Comparison of ENCODE assay signal across 9 cellular contexts in genomic region chr3:52771702-52772101, GRCh38. TPM values are rescaled to one million over a fixed set of nuclear protein-coding genes. Genes with fewer than 3 reads are reported as not detected.
DNase-seq lines count a peak whose midpoint lies in the region; ATAC-seq and TF ChIP-seq lines count a peak whose summit lies in the region.
"Had no signal": no experiment of that assay in that cellular context is flagged by ENCODE, and none has a peak within 500 bp of the region (broad histone marks: within the 10 kb centered on the region; RNA-seq: fewer than 3 reads in every experiment).

No MANE protein-coding gene starts in this region.

- ATAC-seq in activated T-cell treated with anti-CD3 and anti-CD28 coated beads, Interleukin-2, amount 50 U/mL, for 4 hours, result no peak
- no peak for ATAC-seq in stimulated activated memory B cell treated with anti-CD40 and anti-IgM and Interleukin-4, amounts not matched to agents 10 μg/mL and 1 μg/mL and 100 μg/mL, for 72 hours
- ATAC-seq in foreskin keratinocyte (no peak), HG02885 (IDR thresholded peaks at IDR 0.05; ENCODE audit: poor library complexity, unreplicated experiment) (no peak)

- H3K4me3 ChIP-seq in iPS-20b (ENCODE audit: low read length), result peak overlapping the region; percentile 94; the same call in 1 of the 2 replicates

- H3K9ac ChIP-seq in iPS-20b (ENCODE audit: low read depth, low read length), result peak overlapping the region; percentile 99; the same call in 1 of the 2 replicates

- POLR2A ChIA-PET in activated CD4-positive, alpha-beta memory T cell treated with anti-CD3 and anti-CD28 coated beads for 36 hours (lab: Charles Lee), result interaction anchor here (0.9 to 1.1 kb wide), 2 partner anchors 8 to 65 kb away, joined by 3 read pairs; no protein-coding TSS in a partner anchor

- no peaks in the 10 kb centered on the region for H3K9me3 ChIP-seq in iPS-20b (ENCODE audit: insufficient read depth, low read depth, low read length)
- H3K9me3 ChIP-seq: BE2C had no signal

- peaks cover 21% of the 10 kb centered on the region for H3K4me1 Mint-ChIP-seq in activated T-cell treated with anti-CD3 and anti-CD28 coated beads, Interleukin-2, amount 50 U/mL, for 4 hours (ENCODE audit: low read depth)
- H3K4me1 Mint-ChIP-seq in activated CD4-positive, alpha-beta memory T cell treated with anti-CD3 and anti-CD28 coated beads for 36 hours (ENCODE audit: low read depth), result peaks cover 20% of the 10 kb centered on the region
- H3K4me1 Mint-ChIP-seq in stimulated activated memory B cell treated with anti-CD40 and anti-IgM and Interleukin-4, amounts not matched to agents 10 μg/mL and 1 μg/mL and 100 μg/mL, for 72 hours, result peaks cover 21% of the 10 kb centered on the region

- peaks cover 4% of the 10 kb centered on the region for H3K36me3 Mint-ChIP-seq in activated T-cell treated with anti-CD3 and anti-CD28 coated beads, Interleukin-2, amount 50 U/mL, for 4 hours (ENCODE audit: insufficient read depth)
- H3K36me3 Mint-ChIP-seq in activated CD4-positive, alpha-beta memory T cell treated with anti-CD3 and anti-CD28 coated beads for 36 hours, result no peaks in the 10 kb centered on the region
- no peaks in the 10 kb centered on the region for H3K36me3 Mint-ChIP-seq in stimulated activated memory B cell treated with anti-CD40 and anti-IgM and Interleukin-4, amounts not matched to agents 10 μg/mL and 1 μg/mL and 100 μg/mL, for 72 hours

- peaks cover 14% of the 10 kb centered on the region for H3K36me3 ChIP-seq in iPS-20b (ENCODE audit: insufficient read depth, low read depth, low read length)
- H3K36me3 ChIP-seq: BE2C had no signal

- H3K4me1 ChIP-seq in iPS-20b (ENCODE audit: insufficient read depth, low read length), result peaks cover 6% of the 10 kb centered on the region; the same call in 1 of the 2 replicates
- peaks cover 3% of the 10 kb centered on the region for H3K4me1 ChIP-seq in foreskin keratinocyte
- H3K4me1 ChIP-seq: BE2C had no signal

- H3K4me3 Mint-ChIP-seq in activated T-cell treated with anti-CD3 and anti-CD28 coated beads, Interleukin-2, amount 50 U/mL, for 4 hours, result peak overlapping the region; percentile 91
- H3K4me3 Mint-ChIP-seq in activated CD4-positive, alpha-beta memory T cell treated with anti-CD3 and anti-CD28 coated beads for 36 hours, result peak overlapping the region; percentile 91
- peak overlapping the region; percentile 75 for H3K4me3 Mint-ChIP-seq in stimulated activated memory B cell treated with anti-CD40 and anti-IgM and Interleukin-4, amounts not matched to agents 10 μg/mL and 1 μg/mL and 100 μg/mL, for 72 hours

- CTCF ChIA-PET in activated CD4-positive, alpha-beta memory T cell treated with anti-CD3 and anti-CD28 coated beads for 36 hours (lab: Charles Lee), result interaction anchor here (0.5 to 2.1 kb wide), 2 partner anchors 27 to 1272 kb away, joined by 3 to 6 read pairs; partner anchors contain the start of gene DCAF1

- H3K27me3 ChIP-seq in iPS-20b (ENCODE audit: insufficient read depth, low read length) (no peaks in the 10 kb centered on the region; the same call in 1 of the 2 replicates), foreskin keratinocyte (no peaks in the 10 kb centered on the region)
- H3K27me3 ChIP-seq: BE2C had no signal

- DNase-seq in activated T-cell treated with anti-CD3 and anti-CD28 coated beads, Interleukin-2, amount 50 U/mL, for 4 hours, result no peak
- DNase-seq in activated T-cell treated with anti-CD3 and anti-CD28 coated beads for 4 hours, result no peak
- no peak for DNase-seq in activated CD4-positive, alpha-beta memory T cell treated with anti-CD3 and anti-CD28 coated beads for 36 hours
- no peak for DNase-seq in dermis blood vessel endothelial cell
- no peak for DNase-seq in foreskin keratinocyte
- DNase-seq: BE2C had no signal

- intact Hi-C loops in activated CD4-positive, alpha-beta memory T cell treated with anti-CD3 and anti-CD28 coated beads for 36 hours (cut with micrococcal nuclease), result loop anchor here (1.0 to 5.0 kb wide), 2 partner anchors 64 to 235 kb away; partner anchors contain the start of genes GLT8D1, SPCS1 and UQCC5

- H3K27me3 Mint-ChIP-seq in activated T-cell treated with anti-CD3 and anti-CD28 coated beads, Interleukin-2, amount 50 U/mL, for 4 hours (ENCODE audit: low read depth), result no peaks in the 10 kb centered on the region
- no peaks in the 10 kb centered on the region for H3K27me3 Mint-ChIP-seq in activated CD4-positive, alpha-beta memory T cell treated with anti-CD3 and anti-CD28 coated beads for 36 hours
- H3K27me3 Mint-ChIP-seq in stimulated activated memory B cell treated with anti-CD40 and anti-IgM and Interleukin-4, amounts not matched to agents 10 μg/mL and 1 μg/mL and 100 μg/mL, for 72 hours, result no peaks in the 10 kb centered on the region

- peak overlapping the region; percentile 84 for H3K27ac Mint-ChIP-seq in activated CD4-positive, alpha-beta memory T cell treated with anti-CD3 and anti-CD28 coated beads for 36 hours
- peak overlapping the region; percentile 91 for H3K27ac Mint-ChIP-seq in stimulated activated memory B cell treated with anti-CD40 and anti-IgM and Interleukin-4, amounts not matched to agents 10 μg/mL and 1 μg/mL and 100 μg/mL, for 72 hours

- no peaks in the 10 kb centered on the region for H3K9me3 Mint-ChIP-seq in activated T-cell treated with anti-CD3 and anti-CD28 coated beads, Interleukin-2, amount 50 U/mL, for 4 hours
- no peaks in the 10 kb centered on the region for H3K9me3 Mint-ChIP-seq in activated CD4-positive, alpha-beta memory T cell treated with anti-CD3 and anti-CD28 coated beads for 36 hours
- no peaks in the 10 kb centered on the region for H3K9me3 Mint-ChIP-seq in stimulated activated memory B cell treated with anti-CD40 and anti-IgM and Interleukin-4, amounts not matched to agents 10 μg/mL and 1 μg/mL and 100 μg/mL, for 72 hours

- no peak for TF ChIP-seq CTCF in foreskin keratinocyte (conservative IDR thresholded peaks at IDR 0.05)

- H3K27ac ChIP-seq in iPS-20b (ENCODE audit: low read length) (no peak overlapping the region), foreskin keratinocyte (no peak overlapping the region)

RNA-seq across cellular contexts. Expression of gene NEK4, which starts 1.0 kb away (rescaled TPM):
- 10 to 100 TPM; 16.0 to 36.9 (median 26.9) TPM for total RNA-seq in activated T-cell treated with anti-CD3 and anti-CD28 coated beads, Interleukin-2, amount 50 U/mL, for 4 hours
- total RNA-seq in activated CD4-positive, alpha-beta memory T cell treated with anti-CD3 and anti-CD28 coated beads for 36 hours, result 10 to 100 TPM; 16.9 to 21.7 TPM
- 14.3 and 18.7 TPM in 2 replicates for total RNA-seq in dermis blood vessel endothelial cell
- 24.4 and 25.9 TPM in 2 replicates for total RNA-seq in foreskin keratinocyte
- polyA plus RNA-seq in foreskin keratinocyte, result 3.8 and 4.7 TPM in 2 replicates

RNA-seq across cellular contexts. Expression of gene ITIH1, which starts 5.7 kb away (rescaled TPM):
- total RNA-seq in activated T-cell treated with anti-CD3 and anti-CD28 coated beads, Interleukin-2, amount 50 U/mL, for 4 hours, result under 1 TPM in 2 of 3 donors, not detected in 1; 0.15 to 0.19 TPM
- not detected for total RNA-seq in activated CD4-positive, alpha-beta memory T cell treated with anti-CD3 and anti-CD28 coated beads for 36 hours
- total RNA-seq in dermis blood vessel endothelial cell (not detected in 2 replicates), foreskin keratinocyte (not detected in 2 replicates)
- not detected in 2 replicates for polyA plus RNA-seq in foreskin keratinocyte

RNA-seq across cellular contexts. Expression of gene ITIH3, which starts 22.9 kb away (rescaled TPM):
- under 1 TPM; 0.13 to 0.24 (median 0.18) TPM for total RNA-seq in activated T-cell treated with anti-CD3 and anti-CD28 coated beads, Interleukin-2, amount 50 U/mL, for 4 hours
- total RNA-seq in activated CD4-positive, alpha-beta memory T cell treated with anti-CD3 and anti-CD28 coated beads for 36 hours, result not detected
- 0.19 and 0.34 TPM in 2 replicates for total RNA-seq in dermis blood vessel endothelial cell
- total RNA-seq in foreskin keratinocyte, result not detected in 2 replicates
- not detected in 2 replicates for polyA plus RNA-seq in foreskin keratinocyte

RNA-seq across cellular contexts. Expression of gene ITIH4, which starts 58.8 kb away (rescaled TPM):
- total RNA-seq in activated T-cell treated with anti-CD3 and anti-CD28 coated beads, Interleukin-2, amount 50 U/mL, for 4 hours, result 1 to 10 TPM; 6.9 to 8.2 (median 8.0) TPM
- total RNA-seq in activated CD4-positive, alpha-beta memory T cell treated with anti-CD3 and anti-CD28 coated beads for 36 hours, result 1 to 10 TPM; 4.3 to 6.3 TPM
- total RNA-seq in dermis blood vessel endothelial cell (0.19 and 1.9 TPM in 2 replicates), foreskin keratinocyte (0.18 and 0.95 TPM in 2 replicates)
- polyA plus RNA-seq in foreskin keratinocyte, result 0.35 and 0.63 TPM in 2 replicates
